In genomic region chr9:137605146-137606004, GRCh38 we compare ENCODE assay signal across 8 cellular contexts. TPM values are rescaled to one million over a fixed set of nuclear protein-coding genes. Genes with fewer than 3 reads are reported as not detected.
DNase-seq lines count a peak whose midpoint lies in the region; ATAC-seq, FAIRE-seq and TF ChIP-seq lines count a peak whose summit lies in the region.

A gene with protein sequence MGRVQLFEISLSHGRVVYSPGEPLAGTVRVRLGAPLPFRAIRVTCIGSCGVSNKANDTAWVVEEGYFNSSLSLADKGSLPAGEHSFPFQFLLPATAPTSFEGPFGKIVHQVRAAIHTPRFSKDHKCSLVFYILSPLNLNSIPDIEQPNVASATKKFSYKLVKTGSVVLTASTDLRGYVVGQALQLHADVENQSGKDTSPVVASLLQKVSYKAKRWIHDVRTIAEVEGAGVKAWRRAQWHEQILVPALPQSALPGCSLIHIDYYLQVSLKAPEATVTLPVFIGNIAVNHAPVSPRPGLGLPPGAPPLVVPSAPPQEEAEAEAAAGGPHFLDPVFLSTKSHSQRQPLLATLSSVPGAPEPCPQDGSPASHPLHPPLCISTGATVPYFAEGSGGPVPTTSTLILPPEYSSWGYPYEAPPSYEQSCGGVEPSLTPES (plus strand): TSS chr9:137605686. CDS start chr9:137605718, 32 bp downstream.

- H3K18ac ChIP-seq in H1 (ENCODE audit: extremely low read depth, low read length) (peak within 1 kb of the TSS; percentile 60; the same call in 1 of the 2 replicates), mesenchymal stem cell (ENCODE audit: low read depth in 1 of 2, low read length in 2 of 2) (peak within 1 kb of the TSS; percentile 80 to 81)

- H3K56ac ChIP-seq in H1 (replicated peaks; ENCODE audit: insufficient read length, low read depth, low read length) = no peak within 1 kb of the TSS

- peaks cover 7 to 16% of the 10 kb centered on the region in 2 experiments for H4K20me1 ChIP-seq in H1 (replicated peaks in 1 of 2; ENCODE audit: control insufficient read depth in 1 of 2, insufficient read depth in 2 of 2, low read length in 2 of 2)

- no peak within 1 kb of the TSS for H3K23ac ChIP-seq in H1 (ENCODE audit: insufficient read length)
- H3K23ac ChIP-seq in mesenchymal stem cell (ENCODE audit: low read length in 2 of 2) = peak within 1 kb of the TSS in 1 of 2 experiments; percentile 100

- peaks cover 0 to 17% (median 8%) of the 10 kb centered on the region in 4 experiments; a peak in 6 of 7 replicates for H3K4me1 ChIP-seq in H1 (replicated peaks in 1 of 4; ENCODE audit: control insufficient read depth in 3 of 4, insufficient read depth in 4 of 4, low read length in 3 of 4)
- peaks cover 25% of the 10 kb centered on the region for H3K4me1 ChIP-seq in mesenchymal stem cell (ENCODE audit: control insufficient read depth, insufficient read depth, low read depth, low read length)

- H4K5ac ChIP-seq in H1 (ENCODE audit: insufficient read length, low read depth, low read length) = peak within 1 kb of the TSS; percentile 66

- H2BK5ac ChIP-seq in H1 (ENCODE audit: low read depth, low read length) (no peak within 1 kb of the TSS; the same call in 1 of the 2 replicates), mesenchymal stem cell (ENCODE audit: low read depth, low read length, poor library complexity, severe bottlenecking) (no peak within 1 kb of the TSS)

- TF ChIP-seq CTCF in C4-2B (conservative IDR thresholded peaks at IDR 0.05) (no peak), H1 (IDR thresholded peaks at IDR 0.05; ENCODE audit: control extremely low read depth in 1 of 3, insufficient read depth in 1 of 3, low read depth in 1 of 3, low read length in 3 of 3) (no peak)

- H4K91ac ChIP-seq in H1 (replicated peaks; ENCODE audit: insufficient read length, low read length) (peak within 1 kb of the TSS; percentile 88), mesenchymal stem cell (ENCODE audit: low read length) (peak within 1 kb of the TSS; percentile 64)

- H3K14ac ChIP-seq in H1 (ENCODE audit: insufficient read length) (no peak within 1 kb of the TSS), mesenchymal stem cell (ENCODE audit: low read length in 2 of 2) (peak within 1 kb of the TSS in 1 of 2 experiments; percentile 96)

- H3K79me1 ChIP-seq in H1 (ENCODE audit: low read depth, low read length) = no peaks in the 10 kb centered on the region
- peaks cover 17% of the 10 kb centered on the region for H3K79me1 ChIP-seq in mesenchymal stem cell (replicated peaks; ENCODE audit: low read length, poor library complexity, severe bottlenecking)

- 3% methylated on average over 21 of the region's 109 CpGs; no CpG with 5 or more reads in 1 of the 2 experiments for WGBS in H1 (ENCODE audit: extremely low coverage in 1 of 2, insufficient coverage in 1 of 2, insufficient read length in 1 of 2, insufficient replicate concordance in 2 of 2, low coverage in 1 of 2, low lambda C conversion rate in 2 of 2, missing lambda C conversion rate in 1 of 2), 2 experiments
- 1% methylated on average over 42 of the region's 109 CpGs for WGBS in mesenchymal stem cell

- H3K4me2 ChIP-seq in H1 (ENCODE audit: insufficient read depth in 1 of 2, low read depth in 2 of 2, low read length in 2 of 2) (peak within 1 kb of the TSS; percentile 42 to 78), mesenchymal stem cell (ENCODE audit: low read length, poor library complexity, severe bottlenecking) (peak within 1 kb of the TSS; percentile 99)

- H3K36me3 ChIP-seq in H1 (ENCODE audit: control insufficient read depth in 2 of 4, insufficient read depth in 4 of 4, low read length in 3 of 4) (no peaks in the 10 kb centered on the region), mesenchymal stem cell (ENCODE audit: control insufficient read depth in 1 of 2, insufficient read depth in 2 of 2, low read depth in 1 of 2, low read length in 2 of 2) (peaks cover 0 to 7% of the 10 kb centered on the region in 2 experiments)

- CTCF ChIA-PET in activated CD8-positive, alpha-beta memory T cell treated with anti-CD3 and anti-CD28 coated beads for 36 hours (lab: Charles Lee) = interaction anchor here (1.2 kb wide), 1 partner anchor 23 kb away, joined by 3 read pairs; no protein-coding TSS in a partner anchor
- CTCF ChIA-PET in H1 (lab: Charles Lee; ENCODE audit: partially characterized antibody) = interaction anchor here (0.8 kb wide), 1 partner anchor 14 kb away, joined by 3 read pairs; no protein-coding TSS in a partner anchor

- no peak for TF ChIP-seq EP300 in H1 (IDR thresholded peaks at IDR 0.05; ENCODE audit: borderline replicate concordance in 1 of 2, low read depth in 2 of 2, low read length in 2 of 2)

- H2AFZ ChIP-seq in H1 (ENCODE audit: low read length) (no peak within 1 kb of the TSS; the same call in 1 of the 2 replicates), mesenchymal stem cell (ENCODE audit: low read depth, low read length) (peak within 1 kb of the TSS; percentile 75)

- H3K4ac ChIP-seq in H1 (replicated peaks; ENCODE audit: insufficient read length, low read depth, low read length) = peak within 1 kb of the TSS; percentile 94
- H3K4ac ChIP-seq in mesenchymal stem cell (ENCODE audit: low read depth in 1 of 2, low read length in 2 of 2) = peak within 1 kb of the TSS in 1 of 2 experiments; percentile 94

- H2BK20ac ChIP-seq in H1 (ENCODE audit: low read length) = no peak within 1 kb of the TSS

- peaks cover 0 to 9% (median 2%) of the 10 kb centered on the region in 4 experiments; a peak in 2 of 7 replicates for H3K27me3 ChIP-seq in H1 (replicated peaks in 1 of 4; ENCODE audit: control insufficient read depth in 3 of 4, extremely low read depth in 1 of 4, insufficient read depth in 3 of 4, low read length in 3 of 4)
- no peaks in the 10 kb centered on the region for H3K27me3 ChIP-seq in mesenchymal stem cell (ENCODE audit: control insufficient read depth in 1 of 2, insufficient read depth in 1 of 2, low read length in 2 of 2)

- peak; percentile 59 for ATAC-seq in GM19395 (IDR thresholded peaks at IDR 0.05; ENCODE audit: unreplicated experiment)
- peak; percentile 44 for ATAC-seq in HG03558 (IDR thresholded peaks at IDR 0.05; ENCODE audit: extremely low read depth, unreplicated experiment)

- TF ChIP-seq RAD21 in H1 (IDR thresholded peaks at IDR 0.05 in 1 of 2, conservative IDR thresholded peaks at IDR 0.05 in 1 of 2; ENCODE audit: low read depth in 2 of 2, low read length in 2 of 2) = no peak

- POLR2A ChIA-PET in activated CD8-positive, alpha-beta memory T cell treated with anti-CD3 and anti-CD28 coated beads for 36 hours (lab: Charles Lee) = interaction anchor here (0.6 to 0.9 kb wide), 4 partner anchors 11 to 519 kb away, joined by 3 to 5 read pairs (median 4); partner anchors contain the start of genes EHMT1 and ZMYND19
- POLR2A ChIA-PET in H1 (lab: Charles Lee; ENCODE audit: partially characterized antibody) = interaction anchor here (0.6 to 3.1 kb wide), 5 partner anchors 14 to 364 kb away, joined by 3 to 14 read pairs (median 4); partner anchors contain the start of genes EHMT1 and TUBB4B

- H3K79me2 ChIP-seq in H1 (ENCODE audit: control insufficient read depth in 1 of 2, insufficient read depth in 2 of 2, low read length in 2 of 2) = peaks cover 0 to 7% of the 10 kb centered on the region in 2 experiments; a peak in 1 of 4 replicates

- H2BK15ac ChIP-seq in H1 (ENCODE audit: low read length) (no peak within 1 kb of the TSS), mesenchymal stem cell (ENCODE audit: low read depth, poor library complexity, severe bottlenecking) (peak within 1 kb of the TSS; percentile 15)

- H3K4me3 ChIP-seq in H1 (ENCODE audit: extremely low read depth in 1 of 4, insufficient read depth in 2 of 4, low read depth in 3 of 4, low read length in 4 of 4) = peak within 1 kb of the TSS; percentile 74 to 85 (median 84)
- H3K4me3 ChIP-seq in mesenchymal stem cell (ENCODE audit: insufficient read depth in 1 of 2, low read depth in 1 of 2, low read length in 2 of 2) = peak within 1 kb of the TSS; percentile 82 to 83

- H2AK5ac ChIP-seq in H1 (ENCODE audit: low read depth, low read length) (no peak within 1 kb of the TSS), mesenchymal stem cell (ENCODE audit: low read length, severe bottlenecking) (no peak within 1 kb of the TSS)

- TF ChIP-seq POLR2A in H1 (IDR thresholded peaks at IDR 0.05; ENCODE audit: control extremely low read depth in 1 of 2, low read depth in 2 of 2, low read length in 2 of 2) = peak in 1 of 2 experiments; percentile 51; a peak in 2 of 3 replicates

- H2BK12ac ChIP-seq in H1 (ENCODE audit: low read depth, low read length) (no peak within 1 kb of the TSS), mesenchymal stem cell (ENCODE audit: low read length in 2 of 2) (peak within 1 kb of the TSS in 1 of 2 experiments; percentile 82)

- H2BK120ac ChIP-seq in H1 (replicated peaks; ENCODE audit: low read depth, low read length) = no peak within 1 kb of the TSS
- H2BK120ac ChIP-seq in mesenchymal stem cell (ENCODE audit: low read depth, low read length) = peak within 1 kb of the TSS; percentile 9

- peak within 1 kb of the TSS; percentile 48 to 90 (median 66); a peak in 6 of 7 replicates for H3K9ac ChIP-seq in H1 (replicated peaks in 1 of 4; ENCODE audit: extremely low read depth in 1 of 4, low read depth in 3 of 4, low read length in 3 of 4)
- peak within 1 kb of the TSS; percentile 78 for H3K9ac ChIP-seq in mesenchymal stem cell (ENCODE audit: low read length)

- peaks cover 4% of the 10 kb centered on the region; the same call in 1 of the 2 replicates for H3K23me2 ChIP-seq in H1 (ENCODE audit: low read depth, low read length)

- peak; percentile 95 to 98 for DNase-seq in NOMO-1 (lab: John Stamatoyannopoulos, UW; ENCODE audit: unreplicated experiment in 2 of 2)
- peak; percentile 86 to 90 for DNase-seq in H1 (ENCODE audit: low read depth in 1 of 2, low spot score in 2 of 2)
- DNase-seq in mesenchymal stem cell = peak; percentile 91
- peak; percentile 83 for DNase-seq in stimulated activated CD8-positive, alpha-beta memory T cell treated with anti-CD3 and anti-CD28 coated beads, Interleukin-12 subunit alpha, Interleukin-12 subunit beta, amount 100 ng/mL, for 24 hours (ENCODE audit: extremely low read depth)

- no peaks in the 10 kb centered on the region for H3K9me3 ChIP-seq in H1 (ENCODE audit: insufficient read depth in 2 of 2, low read depth in 1 of 2, low read length in 1 of 2)
- no peaks in the 10 kb centered on the region for H3K9me3 ChIP-seq in mesenchymal stem cell (ENCODE audit: control insufficient read depth, low read length)

- peak within 1 kb of the TSS; percentile 94 for H3K27ac ChIP-seq in C4-2B
- no peak within 1 kb of the TSS; the same call in 1 of the 2 replicates for H3K27ac ChIP-seq in H1 (ENCODE audit: low read depth, low read length)
- H3K27ac ChIP-seq in mesenchymal stem cell (ENCODE audit: low read length, poor library complexity, severe bottlenecking) = no peak within 1 kb of the TSS

- peak within 1 kb of the TSS; percentile 85 for H4K8ac ChIP-seq in H1 (ENCODE audit: extremely low read depth, insufficient read depth, low read length)
- H4K8ac ChIP-seq in mesenchymal stem cell (ENCODE audit: low read length) = peak within 1 kb of the TSS; percentile 89

- FAIRE-seq in H1 (lab: Jason Lieb, UNC) = no peak

RNA-seq across cellular contexts. Expression of the gene that starts here (rescaled TPM):
- 10 to 100 TPM; 31.2 to 35.1 TPM for total RNA-seq in activated CD8-positive, alpha-beta memory T cell treated with anti-CD3 and anti-CD28 coated beads for 36 hours
- total RNA-seq in H1 (2021; fragmentation: NEBNext Ultra II Directional; extraction: Animal tissue kit (Norgen Biotek cat#: 25700)) = 22.0 and 22.2 TPM in 2 replicates
- 58.4 and 94.0 TPM in 2 replicates for polyA plus RNA-seq in H1 (2011; rRNA removed)
- polyA plus RNA-seq in H1 (2011; cell fraction: cytosol; rRNA removed) = 60.3 TPM
- 273 TPM for polyA plus RNA-seq in H1 (2011; cell fraction: nucleus; rRNA removed)
- 16.4 to 31.5 TPM (median 28.7 TPM) in 4 replicates for polyA plus RNA-seq in H1 (2012, experiment 1 of 2)
- polyA plus RNA-seq in H1 (2012, experiment 2 of 2) = 25.8 TPM
- 31.8 TPM for polyA plus RNA-seq in H1 (2013, experiment 1 of 2)
- 28.5 TPM for polyA plus RNA-seq in H1 (2013, experiment 2 of 2)
- polyA minus RNA-seq in H1 (2011; rRNA and poly(A)+ RNA removed) = 21.5 and 31.7 TPM in 2 replicates
- polyA minus RNA-seq in H1 (2011; cell fraction: cytosol; rRNA and poly(A)+ RNA removed) = 22.1 TPM
- polyA minus RNA-seq in H1 (2011; cell fraction: nucleus; rRNA and poly(A)+ RNA removed) = 53.6 TPM
- 18.4 TPM for polyA plus RNA-seq in mesenchymal stem cell (2013, experiment 1 of 2)
- polyA plus RNA-seq in mesenchymal stem cell (2013, experiment 2 of 2) = 19.8 TPM
